In genomic region chr17:73196500-73196899, GRCh38 we compare ENCODE assay signal across 9 cellular contexts. TPM values are rescaled to one million over a fixed set of nuclear protein-coding genes. Genes with fewer than 3 reads are reported as not detected.
DNase-seq lines count a peak whose midpoint lies in the region; ATAC-seq and TF ChIP-seq lines count a peak whose summit lies in the region.
"Had no signal": no experiment of that assay in that cellular context is flagged by ENCODE, and none has a peak within 500 bp of the region (broad histone marks: within the 10 kb centered on the region; RNA-seq: fewer than 3 reads in every experiment).

No MANE protein-coding gene starts in this region.

- peaks cover 50% of the 10 kb centered on the region for H3K36me3 ChIP-seq in CD8-positive, alpha-beta memory T cell (ENCODE audit: insufficient read depth, low read length)
- H3K36me3 ChIP-seq in naive thymus-derived CD4-positive, alpha-beta T cell (ENCODE audit: control insufficient read depth in 2 of 3, insufficient read depth in 3 of 3, low read length in 3 of 3) = peaks cover 10 to 59% (median 20%) of the 10 kb centered on the region in 3 experiments

- peaks cover 12% of the 10 kb centered on the region for H3K4me1 ChIP-seq in CD8-positive, alpha-beta memory T cell (ENCODE audit: insufficient read depth, low read length)
- peaks cover 14 to 18% of the 10 kb centered on the region in 2 donors for H3K4me1 ChIP-seq in naive thymus-derived CD4-positive, alpha-beta T cell (ENCODE audit: control insufficient read depth in 2 of 2, insufficient read depth in 2 of 2, low read length in 2 of 2)

- peak overlapping the region in 1 of 7 donors; percentile 69 for H3K4me3 Mint-ChIP-seq in CD8-positive, alpha-beta memory T cell
- peak overlapping the region in 2 of 10 donors; percentile 12 to 72 for H3K4me3 Mint-ChIP-seq in naive thymus-derived CD4-positive, alpha-beta T cell

- peak in 28 of 56 donors; percentile 8 to 58 (median 37) for TF ChIP-seq CTCF in dorsolateral prefrontal cortex (IDR thresholded peaks at IDR 0.05 in 54 of 56, conservative IDR thresholded peaks at IDR 0.05 in 2 of 56; ENCODE audit: low read depth in 1 of 56, partially characterized antibody in 56 of 56)

- H3K4me3 ChIP-seq in CD8-positive, alpha-beta memory T cell (ENCODE audit: low read length) = no peak overlapping the region
- no peak overlapping the region for H3K4me3 ChIP-seq in dorsolateral prefrontal cortex
- no peak overlapping the region for H3K4me3 ChIP-seq in naive thymus-derived CD4-positive, alpha-beta T cell (ENCODE audit: low read length)

- peak overlapping the region in 6 of 8 donors; percentile 17 to 83 (median 56) for H3K27ac Mint-ChIP-seq in CD8-positive, alpha-beta memory T cell
- peak overlapping the region in 6 of 9 donors; percentile 17 to 81 (median 62) for H3K27ac Mint-ChIP-seq in naive thymus-derived CD4-positive, alpha-beta T cell

- no peaks in the 10 kb centered on the region for H3K9me3 ChIP-seq in CD8-positive, alpha-beta memory T cell (ENCODE audit: low read length)
- H3K9me3 ChIP-seq in naive thymus-derived CD4-positive, alpha-beta T cell (ENCODE audit: control insufficient read depth in 2 of 3, low read length in 3 of 3) = no peaks in the 10 kb centered on the region

- H3K27ac ChIP-seq in CD8-positive, alpha-beta memory T cell (ENCODE audit: low read depth, low read length) = no peak overlapping the region
- peak overlapping the region in 4 of 59 donors; percentile 11 to 68 (median 14) for H3K27ac ChIP-seq in dorsolateral prefrontal cortex
- no peak overlapping the region for H3K27ac ChIP-seq in naive thymus-derived CD4-positive, alpha-beta T cell (ENCODE audit: low read depth, low read length)

- no peaks in the 10 kb centered on the region for H3K27me3 ChIP-seq in CD8-positive, alpha-beta memory T cell (ENCODE audit: insufficient read depth, low read length, poor library complexity, severe bottlenecking)
- no peaks in the 10 kb centered on the region for H3K27me3 ChIP-seq in dorsolateral prefrontal cortex
- no peaks in the 10 kb centered on the region for H3K27me3 ChIP-seq in naive thymus-derived CD4-positive, alpha-beta T cell (ENCODE audit: control insufficient read depth in 2 of 2, insufficient read depth in 2 of 2, low read length in 2 of 2)

- H3K27me3 Mint-ChIP-seq in CD8-positive, alpha-beta memory T cell = no peaks in the 10 kb centered on the region
- no peaks in the 10 kb centered on the region for H3K27me3 Mint-ChIP-seq in naive thymus-derived CD4-positive, alpha-beta T cell
- H3K27me3 Mint-ChIP-seq: naive B cell had no signal

- DNase-seq in CD8-positive, alpha-beta memory T cell = no peak
- DNase-seq in NCI-H2081 treated with DMSO at 0.1 percent for 48 hours (lab: John Stamatoyannopoulos, UW) (peak; percentile 10), dorsolateral prefrontal cortex (peak in 8 of 10 donors; percentile 22 to 57 (median 46)), HK-2 (ENCODE audit: unreplicated experiment) (no peak), GM19240 (ENCODE audit: insufficient read length, low spot score) (no peak)
- DNase-seq in naive thymus-derived CD4-positive, alpha-beta T cell = no peak
- DNase-seq: naive B cell had no signal

- POLR2A ChIA-PET in CD8-positive, alpha-beta memory T cell (lab: Charles Lee) = no interaction called here
- POLR2A ChIA-PET in naive thymus-derived CD4-positive, alpha-beta T cell (lab: Charles Lee) = interaction anchor here (0.8 to 4.8 kb wide), 2 partner anchors 35 to 796 kb away, joined by 4 to 30 read pairs; a partner anchor contains a TSS

- no peak for ATAC-seq in naive thymus-derived CD4-positive, alpha-beta T cell
- ATAC-seq in HG02588 (IDR thresholded peaks at IDR 0.05; ENCODE audit: unreplicated experiment) (no peak), GM18511 (IDR thresholded peaks at IDR 0.05; ENCODE audit: unreplicated experiment) (no peak)

- peaks cover 3 to 69% (median 31%) of the 10 kb centered on the region in 3 donors for H3K36me3 Mint-ChIP-seq in CD8-positive, alpha-beta memory T cell
- H3K36me3 Mint-ChIP-seq in naive thymus-derived CD4-positive, alpha-beta T cell = peaks cover 25 to 56% (median 33%) of the 10 kb centered on the region in 5 donors

- intact Hi-C loops in dorsolateral prefrontal cortex (cut with DNase I) = loop anchor here (2.0 to 10.0 kb wide), 2 partner anchors 174 to 632 kb away; no protein-coding TSS in a partner anchor
- intact Hi-C loops in naive thymus-derived CD4-positive, alpha-beta T cell (cut with micrococcal nuclease) = no loop called here

- no peaks in the 10 kb centered on the region for H3K9me3 Mint-ChIP-seq in CD8-positive, alpha-beta memory T cell
- peaks cover 0 to 3% (median 0%) of the 10 kb centered on the region in 11 donors for H3K9me3 Mint-ChIP-seq in naive thymus-derived CD4-positive, alpha-beta T cell
- H3K9me3 Mint-ChIP-seq: naive B cell had no signal

- H3K4me1 Mint-ChIP-seq in CD8-positive, alpha-beta memory T cell = peaks cover 24 to 46% (median 30%) of the 10 kb centered on the region in 3 donors
- H3K4me1 Mint-ChIP-seq in naive thymus-derived CD4-positive, alpha-beta T cell = peaks cover 21 to 47% (median 42%) of the 10 kb centered on the region in 7 donors

- CTCF ChIA-PET in CD8-positive, alpha-beta memory T cell (lab: Charles Lee) = no interaction called here
- CTCF ChIA-PET in naive thymus-derived CD4-positive, alpha-beta T cell (lab: Charles Lee) = interaction anchor here (1.3 kb wide), 1 partner anchor 174 kb away, joined by 4 read pairs; no protein-coding TSS in a partner anchor

RNA-seq across cellular contexts. Expression of gene COG1, which starts 3.6 kb away (rescaled TPM):
- total RNA-seq in CD8-positive, alpha-beta memory T cell = 10 to 100 TPM; 24.6 to 26.5 TPM
- polyA plus RNA-seq in CD8-positive, alpha-beta memory T cell = 24.0 TPM
- total RNA-seq in dorsolateral prefrontal cortex = 100 to 1,000 TPM in 24 of 120 experiments, 10 to 100 TPM in 96; 48.4 to 137 (median 85.4) TPM
- total RNA-seq in naive thymus-derived CD4-positive, alpha-beta T cell = 10 to 100 TPM; 35.0 to 92.7 (median 85.8) TPM
- polyA plus RNA-seq in naive thymus-derived CD4-positive, alpha-beta T cell = 10 to 100 TPM; 25.2 to 45.5 TPM

RNA-seq across cellular contexts. Expression of gene SSTR2, which starts 31.7 kb away (rescaled TPM):
- 1 to 10 TPM in 1 of 2 experiments, under 1 TPM in 1; 0.53 to 1.3 TPM for total RNA-seq in CD8-positive, alpha-beta memory T cell
- not detected for polyA plus RNA-seq in CD8-positive, alpha-beta memory T cell
- total RNA-seq in dorsolateral prefrontal cortex = 10 to 100 TPM in 116 of 120 experiments, 1 to 10 TPM in 4; 5.5 to 34.7 (median 17.5) TPM
- not detected for total RNA-seq in naive thymus-derived CD4-positive, alpha-beta T cell
- not detected for polyA plus RNA-seq in naive thymus-derived CD4-positive, alpha-beta T cell

Comparison
In these comparisons a context has a peak if more than half of its experiments do, and no peak if none do; other contexts are left out.
1. DNase-seq: peak in NCI-H2081 treated with DMSO at 0.1 percent for 48 hours (single experiment) and dorsolateral prefrontal cortex (8 of 10); none in CD8-positive, alpha-beta memory T cell (0 of 5), naive thymus-derived CD4-positive, alpha-beta T cell (0 of 9), HK-2 (single experiment) and GM19240 (single experiment).
2. intact Hi-C loops: an anchor here in dorsolateral prefrontal cortex (2.0 to 10.0 kb wide); none called in naive thymus-derived CD4-positive, alpha-beta T cell.